15 cellular contexts compared by ENCODE assay signal in the genomic region with DNA sequence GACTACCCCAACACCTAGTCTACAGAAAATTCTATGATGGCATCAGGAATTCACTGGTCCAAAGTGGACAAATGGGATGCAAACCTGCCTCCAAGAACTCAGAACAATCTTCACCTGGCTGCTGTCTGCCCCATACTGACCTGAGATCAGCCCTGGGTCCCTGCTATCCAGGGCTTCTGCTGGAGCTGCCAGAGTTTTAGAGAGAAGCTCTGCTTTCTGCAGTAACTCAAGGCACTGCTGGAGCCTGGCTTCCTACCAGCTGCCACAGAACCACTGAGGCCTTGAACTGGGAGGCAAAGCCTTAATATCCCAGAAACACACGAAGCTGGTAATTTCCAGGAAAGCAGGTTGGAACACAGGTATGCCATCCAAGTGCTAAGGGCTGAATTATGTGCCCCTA. TPM values are rescaled to one million over a fixed set of nuclear protein-coding genes. Genes with fewer than 3 reads are reported as not detected.
"Had no signal": no experiment of that assay in that cellular context is flagged by ENCODE, and none has a peak within 500 bp of the region (broad histone marks: within the 10 kb centered on the region; RNA-seq: fewer than 3 reads in every experiment).

No MANE protein-coding gene starts in this region.

- H3K27ac ChIP-seq: brain microvascular endothelial cell, esophagus squamous epithelium, ovary, stomach, thoracic aorta had no signal

- ATAC-seq: activated CD4-positive, alpha-beta T cell treated with anti-CD3 and anti-CD28 coated beads for 36 hours; T-cell had no signal

- H3K27me3 ChIP-seq: brain microvascular endothelial cell, dorsolateral prefrontal cortex, esophagus squamous epithelium, ovary, stomach had no signal

- H3K4me3 Mint-ChIP-seq: activated CD4-positive, alpha-beta T cell treated with anti-CD3 and anti-CD28 coated beads for 36 hours; activated naive CD4-positive, alpha-beta T cell treated with anti-CD3 and anti-CD28 coated beads, Interleukin-2, amount 10 ng/mL, durations not matched to agents 7 days and 5 days; T-cell had no signal

- H3K4me3 ChIP-seq: dorsolateral prefrontal cortex, esophagus squamous epithelium, ovary, stomach, thoracic aorta had no signal

- DNase-seq: activated CD4-positive, alpha-beta T cell treated with anti-CD3 and anti-CD28 coated beads for 36 hours; activated naive CD4-positive, alpha-beta T cell treated with anti-CD3 and anti-CD28 coated beads, Interleukin-2, amount 10 ng/mL, durations not matched to agents 7 days and 5 days; amniotic stem cell; brain microvascular endothelial cell; esophagus squamous epithelium; foreskin fibroblast; ovary; stimulated activated CD4-positive, alpha-beta T cell treated with anti-CD3 and anti-CD28 coated beads, Interleukin-4, amount 100 ng/mL, for 24 hours; stomach; T-cell; T1000 had no signal

- H3K36me3 ChIP-seq: brain microvascular endothelial cell, ovary, stomach, thoracic aorta had no signal

- H3K27me3 Mint-ChIP-seq: activated CD4-positive, alpha-beta T cell treated with anti-CD3 and anti-CD28 coated beads for 36 hours; activated naive CD4-positive, alpha-beta T cell treated with anti-CD3 and anti-CD28 coated beads, Interleukin-2, amount 10 ng/mL, durations not matched to agents 7 days and 5 days; T-cell had no signal

- H3K9me3 Mint-ChIP-seq: activated naive CD4-positive, alpha-beta T cell treated with anti-CD3 and anti-CD28 coated beads, Interleukin-2, amount 10 ng/mL, durations not matched to agents 7 days and 5 days; activated T-helper 2 cell treated with anti-CD3 and anti-CD28 coated beads, Interferon-gamma antibody, Interleukin-2, Interleukin-4, amounts not matched to agents 10 μg/mL and 5 μg/mL and 100 μg/mL, durations not matched to agents 14 hours and 24 hours and 36 hours; nephron; T-cell had no signal

- H3K9me3 ChIP-seq: esophagus squamous epithelium, ovary, stomach, thoracic aorta had no signal

- H3K27ac Mint-ChIP-seq: activated CD4-positive, alpha-beta T cell treated with anti-CD3 and anti-CD28 coated beads for 36 hours; activated naive CD4-positive, alpha-beta T cell treated with anti-CD3 and anti-CD28 coated beads, Interleukin-2, amount 10 ng/mL, durations not matched to agents 7 days and 5 days; activated T-helper 2 cell treated with anti-CD3 and anti-CD28 coated beads, Interferon-gamma antibody, Interleukin-2, Interleukin-4, amounts not matched to agents 10 μg/mL and 5 μg/mL and 100 μg/mL, durations not matched to agents 14 hours and 24 hours and 36 hours; nephron had no signal

RNA-seq across cellular contexts. Expression of a gene that starts 38.3 kb away (rescaled TPM):
- total RNA-seq: activated CD4-positive, alpha-beta T cell treated with anti-CD3 and anti-CD28 coated beads for 36 hours; activated T-helper 2 cell treated with anti-CD3 and anti-CD28 coated beads, Interferon-gamma antibody, Interleukin-2, Interleukin-4, amounts not matched to agents 10 μg/mL and 5 μg/mL and 100 μg/mL, durations not matched to agents 14 hours and 24 hours and 36 hours had no signal
